In genomic region chr10:74093530-74094164, GRCh38 we compare ENCODE assay signal across 19 cellular contexts.
"Had no signal": no experiment of that assay in that cellular context is flagged by ENCODE, and none has a peak within 500 bp of the region (broad histone marks: within the 10 kb centered on the region; RNA-seq: fewer than 3 reads in every experiment).

No MANE protein-coding gene starts in this region.

- ATAC-seq: esophagus mucosa; gastrocnemius medialis; heart right ventricle; mucosa of descending colon; naive thymus-derived CD8-positive, alpha-beta T cell; stimulated activated naive B cell treated with anti-CD40 and anti-IgM and Interleukin-4, amounts not matched to agents 10 μg/mL and 1 μg/mL and 100 μg/mL, for 72 hours had no signal

- H3K27me3 Mint-ChIP-seq: naive thymus-derived CD8-positive, alpha-beta T cell; stimulated activated naive B cell treated with anti-CD40 and anti-IgM and Interleukin-4, amounts not matched to agents 10 μg/mL and 1 μg/mL and 100 μg/mL, for 72 hours had no signal

- H3K4me1 ChIP-seq: gastrocnemius medialis, transverse colon had no signal

- H3K9me3 Mint-ChIP-seq: naive thymus-derived CD8-positive, alpha-beta T cell had no signal

- H3K4me3 Mint-ChIP-seq: naive thymus-derived CD8-positive, alpha-beta T cell; stimulated activated naive B cell treated with anti-CD40 and anti-IgM and Interleukin-4, amounts not matched to agents 10 μg/mL and 1 μg/mL and 100 μg/mL, for 72 hours had no signal

- H3K27ac ChIP-seq: gastrocnemius medialis, heart right ventricle, neutrophil, sigmoid colon, skin epidermis, stomach, thoracic aorta, transverse colon had no signal

- H3K27ac Mint-ChIP-seq: naive thymus-derived CD8-positive, alpha-beta T cell had no signal

- H3K9me3 ChIP-seq: gastrocnemius medialis, heart right ventricle, mucosa of descending colon, sigmoid colon, stomach, thoracic aorta, transverse colon had no signal

- DNase-seq: effector memory CD4-positive, alpha-beta T cell; gastrocnemius medialis; heart right ventricle; hypothalamus; mammary epithelial cell; mucosa of descending colon; naive thymus-derived CD8-positive, alpha-beta T cell; posterior cingulate gyrus; sigmoid colon; stimulated activated CD4-positive, alpha-beta T cell treated with anti-CD3 and anti-CD28 coated beads, Interleukin-2, amount 100 ng/mL, for 24 hours; stimulated activated CD4-positive, alpha-beta T cell treated with anti-CD3 and anti-CD28 coated beads, Interleukin-4, amount 100 ng/mL, for 4 hours; stimulated activated naive B cell treated with anti-CD40 and anti-IgM and Interleukin-4, amounts not matched to agents 10 μg/mL and 1 μg/mL and 100 μg/mL, for 72 hours; stomach; substantia nigra; transverse colon had no signal

- H3K4me3 ChIP-seq: gastrocnemius medialis, heart right ventricle, mucosa of descending colon, sigmoid colon, skin epidermis, stomach, thoracic aorta, transverse colon had no signal

- H3K27me3 ChIP-seq: gastrocnemius medialis, heart right ventricle, neutrophil, sigmoid colon, stomach, transverse colon had no signal
